In the genomic region with DNA sequence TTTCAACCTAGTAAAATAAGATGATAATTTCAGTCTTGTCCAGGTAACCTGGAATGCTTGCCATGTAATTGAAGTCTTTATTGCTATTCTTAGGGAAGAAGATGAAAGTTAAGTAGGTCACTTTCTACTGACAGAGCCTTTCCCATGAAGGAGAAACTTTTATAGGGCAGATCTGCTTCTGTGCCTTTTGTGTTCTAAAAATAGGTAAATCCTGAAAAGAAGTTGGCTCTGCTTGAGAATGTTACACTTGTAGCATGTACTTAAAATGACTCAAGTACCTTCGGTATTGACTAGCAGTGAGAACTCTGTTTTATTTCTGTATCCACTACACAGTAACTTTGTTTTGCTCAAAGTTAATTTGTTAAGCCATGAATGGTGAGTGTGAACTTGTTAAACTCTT, we compare ENCODE assay signal across 12 cellular contexts. TPM values are rescaled to one million over a fixed set of nuclear protein-coding genes. Genes with fewer than 3 reads are reported as not detected.
DNase-seq lines count a peak whose midpoint lies in the region; ATAC-seq and TF ChIP-seq lines count a peak whose summit lies in the region.
"Had no signal": no experiment of that assay in that cellular context is flagged by ENCODE, and none has a peak within 500 bp of the region (broad histone marks: within the 10 kb centered on the region; RNA-seq: fewer than 3 reads in every experiment).

No MANE protein-coding gene starts in this region.

- H2BK5ac ChIP-seq in mesenchymal stem cell (ENCODE audit: low read depth, low read length, poor library complexity, severe bottlenecking), result no peak overlapping the region

- H3K4me1 ChIP-seq in breast epithelium (no peaks in the 10 kb centered on the region), mesenchymal stem cell (ENCODE audit: control insufficient read depth, insufficient read depth, low read depth, low read length) (peaks cover 3% of the 10 kb centered on the region), thyroid gland (peaks cover 23 to 26% of the 10 kb centered on the region in 2 donors)

- no peak overlapping the region for H3K4me3 ChIP-seq in breast epithelium
- peak overlapping the region; percentile 8 for H3K4me3 ChIP-seq in coronary artery
- H3K4me3 ChIP-seq in mesenchymal stem cell (ENCODE audit: insufficient read depth in 1 of 2, low read depth in 1 of 2, low read length in 2 of 2), result no peak overlapping the region
- H3K4me3 ChIP-seq in thyroid gland (replicated peaks in 1 of 3), result no peak overlapping the region
- H3K4me3 ChIP-seq: HAP-1, spleen had no signal

- POLR2A ChIA-PET in MCF 10A (lab: Yijun Ruan, JAX), result no interaction called here

- CTCF ChIA-PET in MCF 10A (lab: Yijun Ruan, JAX), result no interaction called here

- H3K27ac Mint-ChIP-seq in MCF 10A (ENCODE audit: low read depth, unreplicated experiment), result peak overlapping the region; percentile 46
- H3K27ac Mint-ChIP-seq in stimulated activated effector memory CD8-positive, alpha-beta T cell treated with anti-CD3 and anti-CD28 coated beads, Interleukin-12 subunit alpha, Interleukin-12 subunit beta, amount 100 ng/mL, for 72 hours, result no peak overlapping the region
- H3K27ac Mint-ChIP-seq: natural killer cell treated with Interleukin-12 subunit alpha and Interleukin-12 subunit beta and Interleukin-15 and Interleukin-18, amount 100 ng/mL, for 72 hours had no signal

- peak overlapping the region in 1 of 2 donors; percentile 35 for H3K27ac ChIP-seq in breast epithelium
- H3K27ac ChIP-seq in coronary artery, result peak overlapping the region in 1 of 2 donors; percentile 38
- peak overlapping the region; percentile 70 for H3K27ac ChIP-seq in mesenchymal stem cell (ENCODE audit: low read length, poor library complexity, severe bottlenecking)
- H3K27ac ChIP-seq in thyroid gland, result peak overlapping the region; percentile 54 to 72 (median 71)

- H2BK12ac ChIP-seq in mesenchymal stem cell (ENCODE audit: low read length in 2 of 2), result no peak overlapping the region

- H3K14ac ChIP-seq in mesenchymal stem cell (ENCODE audit: low read length in 2 of 2), result no peak overlapping the region

- H3K9me3 ChIP-seq in breast epithelium (no peaks in the 10 kb centered on the region), mesenchymal stem cell (ENCODE audit: control insufficient read depth, low read length) (peaks cover 10% of the 10 kb centered on the region), thyroid gland (no peaks in the 10 kb centered on the region)
- H3K9me3 ChIP-seq: HAP-1, spleen had no signal

- peak overlapping the region; percentile 52 for H3K9ac ChIP-seq in mesenchymal stem cell (ENCODE audit: low read length)

- no peak overlapping the region for H3K4ac ChIP-seq in mesenchymal stem cell (ENCODE audit: low read depth in 1 of 2, low read length in 2 of 2)

- TF ChIP-seq CTCF in MCF 10A (IDR thresholded peaks at IDR 0.05; ENCODE audit: unreplicated experiment) (no peak), breast epithelium (IDR thresholded peaks at IDR 0.05) (no peak), coronary artery (IDR thresholded peaks at IDR 0.05) (no peak), thyroid gland (IDR thresholded peaks at IDR 0.05) (no peak)

- no peak for ATAC-seq in stimulated activated effector memory CD8-positive, alpha-beta T cell treated with anti-CD3 and anti-CD28 coated beads, Interleukin-12 subunit alpha, Interleukin-12 subunit beta, amount 100 ng/mL, for 72 hours

- intact Hi-C loops in MCF 10A (cut with micrococcal nuclease), result no loop called here
- intact Hi-C loops in breast epithelium (cut with DNase I; ENCODE audit: low total_unique reads), result no loop called here
- intact Hi-C loops in thyroid gland (cut with DNase I), result no loop called here

- H2AK5ac ChIP-seq in mesenchymal stem cell (ENCODE audit: low read length, severe bottlenecking), result no peak overlapping the region

- DNase-seq in MCF 10A (ENCODE audit: unreplicated experiment) (no peak), breast epithelium (ENCODE audit: low spot score in 2 of 2) (no peak), coronary artery (ENCODE audit: low spot score) (no peak), mesenchymal stem cell (peak; percentile 59), thyroid gland (no peak), T-helper 2 cell (no peak), DMS 273 treated with DMSO at 0.1 percent for 48 hours (lab: John Stamatoyannopoulos, UW) (no peak)
- no peak for DNase-seq in stimulated activated effector memory CD8-positive, alpha-beta T cell treated with anti-CD3 and anti-CD28 coated beads, Interleukin-12 subunit alpha, Interleukin-12 subunit beta, amount 100 ng/mL, for 72 hours (ENCODE audit: low spot score in 2 of 2)
- DNase-seq: NCI-H2171 treated with DMSO at 0.1 percent for 48 hours, spleen had no signal

- WGBS in mesenchymal stem cell, result 0% methylated on average over 1 of the region's 1 CpG
- 8 to 15% methylated on average over 1 of the region's 1 CpG for WGBS in thyroid gland, 2 donors

- H3K4me3 Mint-ChIP-seq in MCF 10A (ENCODE audit: unreplicated experiment), result no peak overlapping the region
- no peak overlapping the region for H3K4me3 Mint-ChIP-seq in stimulated activated effector memory CD8-positive, alpha-beta T cell treated with anti-CD3 and anti-CD28 coated beads, Interleukin-12 subunit alpha, Interleukin-12 subunit beta, amount 100 ng/mL, for 72 hours
- H3K4me3 Mint-ChIP-seq: natural killer cell treated with Interleukin-12 subunit alpha and Interleukin-12 subunit beta and Interleukin-15 and Interleukin-18, amount 100 ng/mL, for 72 hours had no signal

- H3K36me3 ChIP-seq in breast epithelium (no peaks in the 10 kb centered on the region), mesenchymal stem cell (ENCODE audit: control insufficient read depth in 1 of 2, insufficient read depth in 2 of 2, low read depth in 1 of 2, low read length in 2 of 2) (peaks cover 18 to 86% of the 10 kb centered on the region in 2 experiments), thyroid gland (no peaks in the 10 kb centered on the region)

- no peak overlapping the region for H3K23ac ChIP-seq in mesenchymal stem cell (ENCODE audit: low read length in 2 of 2)

- no peaks in the 10 kb centered on the region for H3K9me3 Mint-ChIP-seq in MCF 10A (ENCODE audit: unreplicated experiment)
- no peaks in the 10 kb centered on the region for H3K9me3 Mint-ChIP-seq in stimulated activated effector memory CD8-positive, alpha-beta T cell treated with anti-CD3 and anti-CD28 coated beads, Interleukin-12 subunit alpha, Interleukin-12 subunit beta, amount 100 ng/mL, for 72 hours
- H3K9me3 Mint-ChIP-seq: natural killer cell treated with Interleukin-12 subunit alpha and Interleukin-12 subunit beta and Interleukin-15 and Interleukin-18, amount 100 ng/mL, for 72 hours had no signal

- no peak overlapping the region for H3K4me2 ChIP-seq in mesenchymal stem cell (ENCODE audit: low read length, poor library complexity, severe bottlenecking)

- no peak overlapping the region for H4K91ac ChIP-seq in mesenchymal stem cell (ENCODE audit: low read length)

- no peaks in the 10 kb centered on the region for H3K27me3 ChIP-seq in breast epithelium
- no peaks in the 10 kb centered on the region for H3K27me3 ChIP-seq in mesenchymal stem cell (ENCODE audit: control insufficient read depth in 1 of 2, insufficient read depth in 1 of 2, low read length in 2 of 2)
- H3K27me3 ChIP-seq in thyroid gland, result no peaks in the 10 kb centered on the region
- H3K27me3 ChIP-seq: spleen had no signal

- H2BK15ac ChIP-seq in mesenchymal stem cell (ENCODE audit: low read depth, poor library complexity, severe bottlenecking), result no peak overlapping the region

- H3K4me1 Mint-ChIP-seq in MCF 10A (ENCODE audit: insufficient read depth, unreplicated experiment), result peaks cover 7% of the 10 kb centered on the region
- H3K4me1 Mint-ChIP-seq in stimulated activated effector memory CD8-positive, alpha-beta T cell treated with anti-CD3 and anti-CD28 coated beads, Interleukin-12 subunit alpha, Interleukin-12 subunit beta, amount 100 ng/mL, for 72 hours, result peaks cover 26% of the 10 kb centered on the region

- no peak overlapping the region for H2BK120ac ChIP-seq in mesenchymal stem cell (ENCODE audit: low read depth, low read length)

- no peaks in the 10 kb centered on the region for H3K27me3 Mint-ChIP-seq in MCF 10A (ENCODE audit: insufficient read depth, unreplicated experiment)
- H3K27me3 Mint-ChIP-seq: natural killer cell treated with Interleukin-12 subunit alpha and Interleukin-12 subunit beta and Interleukin-15 and Interleukin-18, amount 100 ng/mL, for 72 hours had no signal

- BruUV-seq in MCF 10A (replicated peaks; lab: Mats Ljungman, UMichigan), result no TSS peak

- no peak overlapping the region for H3K18ac ChIP-seq in mesenchymal stem cell (ENCODE audit: low read depth in 1 of 2, low read length in 2 of 2)

- H4K8ac ChIP-seq in mesenchymal stem cell (ENCODE audit: low read length), result no peak overlapping the region

- no peak for TF ChIP-seq POLR2A in breast epithelium (IDR thresholded peaks at IDR 0.05)
- no peak for TF ChIP-seq POLR2A in thyroid gland (IDR thresholded peaks at IDR 0.05)

- peaks cover 51% of the 10 kb centered on the region for H3K36me3 Mint-ChIP-seq in MCF 10A (ENCODE audit: insufficient read depth, unreplicated experiment)
- H3K36me3 Mint-ChIP-seq in stimulated activated effector memory CD8-positive, alpha-beta T cell treated with anti-CD3 and anti-CD28 coated beads, Interleukin-12 subunit alpha, Interleukin-12 subunit beta, amount 100 ng/mL, for 72 hours, result peaks cover 43% of the 10 kb centered on the region
- H3K36me3 Mint-ChIP-seq: natural killer cell treated with Interleukin-12 subunit alpha and Interleukin-12 subunit beta and Interleukin-15 and Interleukin-18, amount 100 ng/mL, for 72 hours had no signal

- H3K79me1 ChIP-seq in mesenchymal stem cell (replicated peaks; ENCODE audit: low read length, poor library complexity, severe bottlenecking), result peaks cover 11% of the 10 kb centered on the region

- no peak overlapping the region for H2AFZ ChIP-seq in mesenchymal stem cell (ENCODE audit: low read depth, low read length)

RNA-seq across cellular contexts. Expression of gene SEPTIN11, which starts 52.8 kb away (rescaled TPM):
- total RNA-seq in MCF 10A (2022), result 57.1 and 82.7 TPM in 2 replicates
- 100 to 1,000 TPM in 2 of 3 donors, 10 to 100 TPM in 1; 78.6 to 362 (median 329) TPM for total RNA-seq in breast epithelium
- polyA plus RNA-seq in mesenchymal stem cell (2013, experiment 1 of 2), result 510 TPM
- 468 TPM for polyA plus RNA-seq in mesenchymal stem cell (2013, experiment 2 of 2)
- 100 to 1,000 TPM in 1 of 4 donors, 10 to 100 TPM in 3; 39.6 to 207 (median 69.1) TPM for total RNA-seq in thyroid gland
